Comparison of ENCODE assay signal across 8 cellular contexts in the genomic region with DNA sequence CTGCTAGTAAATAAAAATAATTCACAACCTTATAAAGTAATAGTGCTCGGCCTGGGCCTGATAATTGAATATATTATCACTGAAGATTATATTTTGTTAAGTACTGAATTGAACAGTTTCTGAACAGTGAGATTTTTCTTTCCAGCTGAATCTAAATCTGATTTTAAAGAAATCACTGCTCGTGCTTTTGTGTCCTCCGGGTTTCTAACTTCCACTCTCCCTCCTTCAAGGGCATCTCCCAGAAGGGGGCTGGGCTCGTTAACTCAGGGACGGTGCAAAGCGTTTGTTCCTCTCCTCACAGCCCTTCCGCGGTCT. TPM values are rescaled to one million over a fixed set of nuclear protein-coding genes. Genes with fewer than 3 reads are reported as not detected.
DNase-seq lines count a peak whose midpoint lies in the region; FAIRE-seq and TF ChIP-seq lines count a peak whose summit lies in the region.

No MANE protein-coding gene starts in this region.

- H3K36me3 ChIP-seq in BJ (ENCODE audit: control insufficient read depth, insufficient read depth, low read length) (no peaks in the 10 kb centered on the region), MM.1S (replicated peaks; ENCODE audit: insufficient read depth, low read length) (no peaks in the 10 kb centered on the region), ectodermal cell (ENCODE audit: control insufficient read depth, insufficient read depth, low read length) (no peaks in the 10 kb centered on the region)

- no peaks in the 10 kb centered on the region for H4K20me1 ChIP-seq in MM.1S (ENCODE audit: insufficient read depth, low read length)

- peak overlapping the region; percentile 98 for H2AFZ ChIP-seq in MM.1S (ENCODE audit: low read length)

- no peaks in the 10 kb centered on the region for H3K27me3 ChIP-seq in BJ (ENCODE audit: control insufficient read depth, insufficient read depth, low read length)
- H3K27me3 ChIP-seq in MM.1S (replicated peaks; ENCODE audit: insufficient read depth, low read length), result no peaks in the 10 kb centered on the region
- no peaks in the 10 kb centered on the region for H3K27me3 ChIP-seq in ectodermal cell (ENCODE audit: control insufficient read depth, insufficient read depth, low read length, poor library complexity, severe bottlenecking)

- CTCF ChIA-PET in BJ (lab: Yijun Ruan, JAX), result interaction anchor here (0.6 to 2.8 kb wide), 44 partner anchors 9 to 310 kb away, joined by 3 to 44 read pairs (median 5); a partner anchor contains a TSS

- peaks cover 35% of the 10 kb centered on the region for H3K4me1 Mint-ChIP-seq in nephron progenitor cell

- no peaks in the 10 kb centered on the region for H3K36me3 Mint-ChIP-seq in nephron progenitor cell (ENCODE audit: low read depth)

- POLR2A ChIA-PET in BJ (lab: Charles Lee), result no interaction called here

- H3K9ac ChIP-seq in MM.1S (ENCODE audit: low read length), result peak overlapping the region; percentile 80

- no peaks in the 10 kb centered on the region for H3F3A ChIP-seq in MM.1S (ENCODE audit: insufficient read depth, low read length)

- peak overlapping the region; percentile 92 for H3K27ac Mint-ChIP-seq in nephron progenitor cell

- no peak for TF ChIP-seq POLR2A in GM12891 (IDR thresholded peaks at IDR 0.05; ENCODE audit: low read depth, low read length)

- no peak for FAIRE-seq in GM12891 (lab: Jason Lieb, UNC)

- TF ChIP-seq CTCF in BJ (IDR thresholded peaks at IDR 0.05; ENCODE audit: insufficient read depth, low read depth, low read length), result no peak
- TF ChIP-seq CTCF in MM.1S (IDR thresholded peaks at IDR 0.05; ENCODE audit: low read length), result no peak
- no peak for TF ChIP-seq CTCF in nephron progenitor cell (IDR thresholded peaks at IDR 0.05)

- H3K4me3 ChIP-seq in BJ (ENCODE audit: low read depth, low read length) (peak overlapping the region; percentile 75), MM.1S (ENCODE audit: low read length) (peak overlapping the region; percentile 76), ectodermal cell (ENCODE audit: insufficient read depth, low read depth, low read length) (peak overlapping the region; percentile 96)

- H3K9me3 ChIP-seq in MM.1S (replicated peaks; ENCODE audit: insufficient read depth, low read length) (no peaks in the 10 kb centered on the region), ectodermal cell (ENCODE audit: control insufficient read depth, low read length) (no peaks in the 10 kb centered on the region)

- H3K9me3 Mint-ChIP-seq in nephron progenitor cell, result no peaks in the 10 kb centered on the region

- no peaks in the 10 kb centered on the region for H3K9me2 ChIP-seq in MM.1S (replicated peaks; ENCODE audit: insufficient read depth, low read length)

- peaks cover 10% of the 10 kb centered on the region for H3K27me3 Mint-ChIP-seq in nephron progenitor cell (ENCODE audit: low read depth, poor library complexity)

- H3K4me1 ChIP-seq in MM.1S (ENCODE audit: low read length) (peaks cover 14% of the 10 kb centered on the region; the same call in 1 of the 2 replicates), ectodermal cell (ENCODE audit: control insufficient read depth, insufficient read depth, low read length) (peaks cover 19% of the 10 kb centered on the region)

- H3K4me2 ChIP-seq in MM.1S (ENCODE audit: low read depth, low read length), result peak overlapping the region; percentile 96

- 2 to 4% methylated on average over 7 of the region's 8 CpGs for WGBS in ectodermal cell, 2 experiments

- DNase-seq in BJ (ENCODE audit: low read depth) (no peak), MM.1S (no peak), nephron progenitor cell (no peak), GM12891 (ENCODE audit: insufficient read length, low spot score) (no peak), NCI-H510A treated with DMSO at 0.1 percent for 48 hours (lab: John Stamatoyannopoulos, UW) (no peak), midbrain (lab: John Stamatoyannopoulos, UW) (no peak)
- no peak for DNase-seq in stimulated activated CD4-positive, alpha-beta T cell treated with anti-CD3 and anti-CD28 coated beads, Interleukin-1b, Interleukin-23, amount 100 ng/mL, for 48 hours

- H3K27ac ChIP-seq in MM.1S (ENCODE audit: low read length), result peak overlapping the region; percentile 29; the same call in 1 of the 2 replicates
- peak overlapping the region; percentile 98 for H3K27ac ChIP-seq in ectodermal cell (ENCODE audit: insufficient read depth, low read depth, low read length, poor library complexity, severe bottlenecking)

- peaks cover 31% of the 10 kb centered on the region for H3K79me2 ChIP-seq in MM.1S (ENCODE audit: low read length)

- H3K4me3 Mint-ChIP-seq in nephron progenitor cell, result peak overlapping the region; percentile 90

TF ChIP-seq in GM12891, 5 proteins besides CTCF, POLR2A, EP300 and RAD21:
- no peak for TF ChIP-seq TAF1 (IDR thresholded peaks at IDR 0.05; ENCODE audit: low read depth, low read length)
- no peak for TF ChIP-seq PAX5 (IDR thresholded peaks at IDR 0.05; ENCODE audit: insufficient read depth, low read length, severe bottlenecking)
- TF ChIP-seq POU2F2 (IDR thresholded peaks at IDR 0.05; ENCODE audit: low read depth, low read length), result no peak
- TF ChIP-seq POLR2AphosphoS5 (IDR thresholded peaks at IDR 0.05; ENCODE audit: low read depth, low read length), result no peak
- no peak for TF ChIP-seq SPI1 (IDR thresholded peaks at IDR 0.05; ENCODE audit: low read depth, low read length)

RNA-seq across cellular contexts. Expression of a gene that starts 0.8 kb away (rescaled TPM):
- 11.8 and 15.7 TPM in 2 replicates for polyA plus RNA-seq in BJ (2011; rRNA removed)
- 18.5 and 19.1 TPM in 2 replicates for polyA minus RNA-seq in BJ (2011; rRNA and poly(A)+ RNA removed)
- polyA plus RNA-seq in ectodermal cell (2013, experiment 1 of 4), result 61.9 TPM
- polyA plus RNA-seq in ectodermal cell (2013, experiment 2 of 4), result 65.8 TPM
- 47.0 TPM for polyA plus RNA-seq in ectodermal cell (2013, experiment 3 of 4)
- polyA plus RNA-seq in ectodermal cell (2013, experiment 4 of 4), result 55.3 TPM
- 0.94 TPM for polyA plus RNA-seq in GM12891 (2012; ENCODE audit: low read depth, missing spikeins)
